In genomic region chr20:21520702-21521595, GRCh38 we compare ENCODE assay signal across 10 cellular contexts. TPM values are rescaled to one million over a fixed set of nuclear protein-coding genes. Genes with fewer than 3 reads are reported as not detected.
DNase-seq lines count a peak whose midpoint lies in the region; ATAC-seq and TF ChIP-seq lines count a peak whose summit lies in the region.
"Had no signal": no experiment of that assay in that cellular context is flagged by ENCODE, and none has a peak within 500 bp of the region (broad histone marks: within the 10 kb centered on the region; RNA-seq: fewer than 3 reads in every experiment).

No MANE protein-coding gene starts in this region.

- H3K4me1 Mint-ChIP-seq in T-helper 2 cell treated with Interferon-gamma antibody and Interleukin-4, amounts not matched to agents 5 μg/mL and 100 μg/mL, for 36 hours (ENCODE audit: low read depth): peaks cover 1% of the 10 kb centered on the region
- peaks cover 58% of the 10 kb centered on the region for H3K4me1 Mint-ChIP-seq in endothelial cell (ENCODE audit: unreplicated experiment)

- TF ChIP-seq CTCF in endothelial cell (IDR thresholded peaks at IDR 0.05; ENCODE audit: unreplicated experiment): no peak

- no peaks in the 10 kb centered on the region for H3K9me3 Mint-ChIP-seq in T-helper 2 cell treated with Interferon-gamma antibody and Interleukin-4, amounts not matched to agents 5 μg/mL and 100 μg/mL, for 36 hours
- no peaks in the 10 kb centered on the region for H3K9me3 Mint-ChIP-seq in endothelial cell (ENCODE audit: unreplicated experiment)

- H3K27me3 Mint-ChIP-seq in T-helper 2 cell treated with Interferon-gamma antibody and Interleukin-4, amounts not matched to agents 5 μg/mL and 100 μg/mL, for 36 hours (ENCODE audit: low read depth): peaks cover 88% of the 10 kb centered on the region
- H3K27me3 Mint-ChIP-seq in endothelial cell (ENCODE audit: unreplicated experiment): peaks cover 44% of the 10 kb centered on the region

- DNase-seq in T-helper 2 cell treated with Interferon-gamma antibody and Interleukin-4, amounts not matched to agents 5 μg/mL and 100 μg/mL, for 36 hours (ENCODE audit: low spot score): no peak
- no peak for DNase-seq in T-helper 2 cell
- DNase-seq in NCI-H2171 (lab: John Stamatoyannopoulos, UW): peak; percentile 16
- DNase-seq in endothelial cell (ENCODE audit: low spot score): no peak
- DNase-seq in posterior cingulate gyrus: peak in 6 of 10 donors; percentile 46 to 94 (median 82)
- no peak for DNase-seq in cerebellar nuclear complex (lab: John Stamatoyannopoulos, UW)
- DNase-seq in kidney glomerular epithelial cell (lab: John Stamatoyannopoulos, UW): no peak
- DNase-seq: NK-92 treated with Interleukin-12 subunit alpha and Interleukin-12 subunit beta, amount 100 ng/mL, for 24 hours had no signal

- H3K36me3 Mint-ChIP-seq in T-helper 2 cell treated with Interferon-gamma antibody and Interleukin-4, amounts not matched to agents 5 μg/mL and 100 μg/mL, for 36 hours (ENCODE audit: low read depth): no peaks in the 10 kb centered on the region
- H3K36me3 Mint-ChIP-seq in endothelial cell (ENCODE audit: low read depth, unreplicated experiment): no peaks in the 10 kb centered on the region

- intact Hi-C loops in posterior cingulate gyrus (cut with DNase I): loop anchor here (1.0 to 5.0 kb wide), 3 partner anchors 15 to 284 kb away; no protein-coding TSS in a partner anchor

- H3K27ac Mint-ChIP-seq in T-helper 2 cell treated with Interferon-gamma antibody and Interleukin-4, amounts not matched to agents 5 μg/mL and 100 μg/mL, for 36 hours: peak overlapping the region; percentile 83
- H3K27ac Mint-ChIP-seq in endothelial cell (ENCODE audit: unreplicated experiment): peak overlapping the region; percentile 38

- no peak for ATAC-seq in GM18873 (IDR thresholded peaks at IDR 0.05; ENCODE audit: low FRiP score, unreplicated experiment)

- peak overlapping the region; percentile 21 for H3K4me3 Mint-ChIP-seq in T-helper 2 cell treated with Interferon-gamma antibody and Interleukin-4, amounts not matched to agents 5 μg/mL and 100 μg/mL, for 36 hours
- peak overlapping the region; percentile 71 for H3K4me3 Mint-ChIP-seq in endothelial cell (ENCODE audit: unreplicated experiment)

RNA-seq across cellular contexts. Expression of gene NKX2-2, which starts 7.1 kb away (rescaled TPM):
- total RNA-seq in endothelial cell (ENCODE audit: unreplicated experiment): 0.82 TPM
- total RNA-seq: right atrium auricular region had no signal

Comparison
In these comparisons a context has a peak if more than half of its experiments do, and no peak if none do; other contexts are left out.
1. DNase-seq: peak in NCI-H2171 (single experiment) and posterior cingulate gyrus (6 of 10); none in T-helper 2 cell treated with Interferon-gamma antibody and Interleukin-4, amounts not matched to agents 5 μg/mL and 100 μg/mL, for 36 hours (single experiment), T-helper 2 cell (0 of 5), endothelial cell (single experiment), cerebellar nuclear complex (0 of 2) and kidney glomerular epithelial cell (single experiment).